33 cellular contexts compared by ENCODE assay signal in the genomic region with DNA sequence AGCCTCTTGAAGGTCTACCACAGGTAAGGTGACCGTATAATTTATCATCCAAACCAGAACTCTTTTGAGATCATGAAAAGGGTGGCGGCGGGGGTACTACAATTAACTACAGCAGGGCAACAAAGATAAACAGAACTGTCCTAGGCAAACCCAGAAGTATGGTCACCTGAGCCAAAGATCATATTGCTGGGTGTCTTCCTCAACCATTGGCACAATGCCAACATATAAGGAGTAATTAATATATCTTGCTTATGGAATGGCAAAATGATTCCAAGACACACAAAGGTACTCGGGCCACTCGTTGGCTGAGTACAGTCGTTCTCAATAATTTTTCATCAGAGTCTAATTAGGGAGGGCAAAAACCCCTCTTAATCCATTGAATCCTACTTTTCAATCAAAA.
"Had no signal": no experiment of that assay in that cellular context is flagged by ENCODE, and none has a peak within 500 bp of the region (broad histone marks: within the 10 kb centered on the region; RNA-seq: fewer than 3 reads in every experiment).

No MANE protein-coding gene starts in this region.

- H3K4me1 ChIP-seq: adrenal gland, ascending aorta, body of pancreas, breast epithelium, colonic mucosa had no signal

- H3K4me3 ChIP-seq: adrenal gland, ascending aorta, body of pancreas, breast epithelium, cardiac muscle cell, colonic mucosa had no signal

- H3K36me3 ChIP-seq: adrenal gland, ascending aorta, brain microvascular endothelial cell, breast epithelium, cardiac muscle cell, colonic mucosa had no signal

- ATAC-seq: activated naive CD4-positive, alpha-beta T cell treated with anti-CD3 and anti-CD28 coated beads, Interleukin-2, amount 50 U/mL, for 72 hours; activated naive CD8-positive, alpha-beta T cell treated with anti-CD3 and anti-CD28 coated beads, Interleukin-2, amount 50 U/mL, for 24 hours; activated T-cell treated with anti-CD3 and anti-CD28 coated beads, Interleukin-2, amount 50 U/mL, for 72 hours; activated T-helper 17 cell treated with anti-CD3 and anti-CD28 coated beads, Interleukin-2, amount 50 U/mL, for 72 hours; body of pancreas had no signal

- H3K9me3 ChIP-seq: adrenal gland, ascending aorta, body of pancreas, breast epithelium, colonic mucosa had no signal

- H3K27me3 ChIP-seq: adrenal gland, ascending aorta, body of pancreas, brain microvascular endothelial cell, breast epithelium, cardiac muscle cell, colonic mucosa had no signal

- DNase-seq: activated effector memory CD4-positive, alpha-beta T cell treated with anti-CD3 and anti-CD28 coated beads, Interleukin-2, amount 50 U/mL, for 16 hours; activated effector memory CD4-positive, alpha-beta T cell treated with Interleukin-2 at 50 U/mL for 16 hours; activated gamma-delta T cell; activated gamma-delta T cell treated with Interleukin-2 at 50 U/mL for 16 hours; activated naive CD4-positive, alpha-beta T cell; activated naive CD4-positive, alpha-beta T cell treated with anti-CD3 and anti-CD28 coated beads for 36 hours; activated naive CD4-positive, alpha-beta T cell treated with anti-CD3 and anti-CD28 coated beads, Interleukin-2, amount 10 ng/mL, durations not matched to agents 7 days and 5 days; activated naive CD4-positive, alpha-beta T cell treated with anti-CD3 and anti-CD28 coated beads, Interleukin-2, amount 50 U/mL, for 16 hours; activated naive CD4-positive, alpha-beta T cell treated with Interleukin-2 at 50 U/mL for 16 hours; activated naive CD8-positive, alpha-beta T cell treated with anti-CD3 and anti-CD28 coated beads for 36 hours; activated naive CD8-positive, alpha-beta T cell treated with anti-CD3 and anti-CD28 coated beads, Interleukin-2, amount 10 ng/mL, durations not matched to agents 7 days and 5 days; activated naive CD8-positive, alpha-beta T cell treated with anti-CD3 and anti-CD28 coated beads, Interleukin-2, amount 50 U/mL, for 24 hours; activated T-cell treated with anti-CD3 and anti-CD28 coated beads, Interleukin-2, amount 50 U/mL, for 48 hours; activated T-cell treated with anti-CD3 and anti-CD28 coated beads, Interleukin-2, amount 50 U/mL, for 72 hours; adrenal gland; amniotic stem cell; amygdala; anterior cingulate cortex; aorta; body of pancreas; brain microvascular endothelial cell; caudate nucleus; central memory CD4-positive, alpha-beta T cell; cerebellar nuclear complex; colonic mucosa had no signal

- H3K27ac ChIP-seq: adrenal gland, ascending aorta, body of pancreas, brain microvascular endothelial cell, breast epithelium, cardiac muscle cell, colonic mucosa had no signal

- FAIRE-seq: astrocyte, bronchial epithelial cell, colon had no signal
